In genomic region chr4:18568600-18568999, GRCh38 we compare ENCODE assay signal across 14 cellular contexts.
DNase-seq lines count a peak whose midpoint lies in the region; ATAC-seq and TF ChIP-seq lines count a peak whose summit lies in the region.
"Had no signal": no experiment of that assay in that cellular context is flagged by ENCODE, and none has a peak within 500 bp of the region (broad histone marks: within the 10 kb centered on the region; RNA-seq: fewer than 3 reads in every experiment).

No MANE protein-coding gene starts in this region.

- DNase-seq in DMS114 treated with DMSO at 0.1 percent for 48 hours (lab: John Stamatoyannopoulos, UW; ENCODE audit: unreplicated experiment) = peak; percentile 4
- peak; percentile 37 for DNase-seq in astrocyte of the hippocampus (ENCODE audit: low read depth, low spot score)
- DNase-seq in lower lobe of right lung = no peak
- DNase-seq in activated CD4-positive, CD25-positive, alpha-beta regulatory T cell (lab: John Stamatoyannopoulos, UW) = no peak
- DNase-seq in SIG-M5 (lab: John Stamatoyannopoulos, UW) = no peak
- DNase-seq: activated naive CD4-positive, alpha-beta T cell treated with anti-CD3 and anti-CD28 coated beads, Interleukin-2, amount 10 ng/mL, durations not matched to agents 7 days and 5 days; CD4-positive, alpha-beta T cell; colonic mucosa; NCI-H1436; PC-9; psoas muscle had no signal

- TF ChIP-seq CTCF in KMS-11 (conservative IDR thresholded peaks at IDR 0.05; ENCODE audit: low read depth, low read length) (no peak), lower lobe of right lung (IDR thresholded peaks at IDR 0.05) (peak; percentile 11)

- H3K27me3 ChIP-seq in KMS-11 (ENCODE audit: insufficient read depth, low read depth) (no peaks in the 10 kb centered on the region), lower lobe of right lung (ENCODE audit: low read depth) (no peaks in the 10 kb centered on the region)
- H3K27me3 ChIP-seq: colonic mucosa had no signal

- H3K27ac ChIP-seq in KMS-11 (no peak overlapping the region), lower lobe of right lung (no peak overlapping the region)
- H3K27ac ChIP-seq: colonic mucosa, PC-9, psoas muscle had no signal

- no peaks in the 10 kb centered on the region for H3K9me3 ChIP-seq in lower lobe of right lung
- H3K9me3 ChIP-seq: colonic mucosa had no signal

- peaks cover 38% of the 10 kb centered on the region for H3K4me1 ChIP-seq in KMS-11 (ENCODE audit: low read depth, poor library complexity, severe bottlenecking)
- H3K4me1 ChIP-seq in lower lobe of right lung = no peaks in the 10 kb centered on the region
- H3K4me1 ChIP-seq: colonic mucosa, psoas muscle had no signal

- H3K4me3 ChIP-seq in KMS-11 (IDR thresholded peaks at IDR 0.05; ENCODE audit: insufficient read depth, low read depth, low read length) = no peak overlapping the region
- H3K4me3 ChIP-seq in lower lobe of right lung = no peak overlapping the region
- H3K4me3 ChIP-seq: colonic mucosa, PC-9, psoas muscle had no signal

- ATAC-seq in lower lobe of right lung (no peak), GM21423 (IDR thresholded peaks at IDR 0.05; ENCODE audit: unreplicated experiment) (no peak), GM19467 (IDR thresholded peaks at IDR 0.05; ENCODE audit: unreplicated experiment) (no peak)
- ATAC-seq: psoas muscle had no signal

- H3K36me3 ChIP-seq in KMS-11 (ENCODE audit: insufficient read depth) (no peaks in the 10 kb centered on the region), lower lobe of right lung (no peaks in the 10 kb centered on the region)
- H3K36me3 ChIP-seq: colonic mucosa had no signal

- no peak overlapping the region for H2AFZ ChIP-seq in KMS-11 (ENCODE audit: low read depth)
- H2AFZ ChIP-seq: PC-9 had no signal

- intact Hi-C loops in lower lobe of right lung (cut with DNase I) = no loop called here

- peak overlapping the region; percentile 13; the same call in 1 of the 2 replicates for H3K4me2 ChIP-seq in KMS-11
- H3K4me2 ChIP-seq: PC-9 had no signal

- no peaks in the 10 kb centered on the region for H4K20me1 ChIP-seq in KMS-11 (ENCODE audit: insufficient read depth)

- no peak overlapping the region for H3K9ac ChIP-seq in KMS-11

- no peaks in the 10 kb centered on the region for H3K79me2 ChIP-seq in KMS-11 (ENCODE audit: insufficient read depth, low read depth)

Comparison
In these comparisons a context has a peak if more than half of its experiments do, and no peak if none do; other contexts are left out.
1. DNase-seq: peak in DMS114 treated with DMSO at 0.1 percent for 48 hours (single experiment) and astrocyte of the hippocampus (single experiment); none in lower lobe of right lung (single experiment), activated CD4-positive, CD25-positive, alpha-beta regulatory T cell (0 of 4) and SIG-M5 (single experiment).